ENCODE assay signal across 8 cellular contexts in the genomic region with DNA sequence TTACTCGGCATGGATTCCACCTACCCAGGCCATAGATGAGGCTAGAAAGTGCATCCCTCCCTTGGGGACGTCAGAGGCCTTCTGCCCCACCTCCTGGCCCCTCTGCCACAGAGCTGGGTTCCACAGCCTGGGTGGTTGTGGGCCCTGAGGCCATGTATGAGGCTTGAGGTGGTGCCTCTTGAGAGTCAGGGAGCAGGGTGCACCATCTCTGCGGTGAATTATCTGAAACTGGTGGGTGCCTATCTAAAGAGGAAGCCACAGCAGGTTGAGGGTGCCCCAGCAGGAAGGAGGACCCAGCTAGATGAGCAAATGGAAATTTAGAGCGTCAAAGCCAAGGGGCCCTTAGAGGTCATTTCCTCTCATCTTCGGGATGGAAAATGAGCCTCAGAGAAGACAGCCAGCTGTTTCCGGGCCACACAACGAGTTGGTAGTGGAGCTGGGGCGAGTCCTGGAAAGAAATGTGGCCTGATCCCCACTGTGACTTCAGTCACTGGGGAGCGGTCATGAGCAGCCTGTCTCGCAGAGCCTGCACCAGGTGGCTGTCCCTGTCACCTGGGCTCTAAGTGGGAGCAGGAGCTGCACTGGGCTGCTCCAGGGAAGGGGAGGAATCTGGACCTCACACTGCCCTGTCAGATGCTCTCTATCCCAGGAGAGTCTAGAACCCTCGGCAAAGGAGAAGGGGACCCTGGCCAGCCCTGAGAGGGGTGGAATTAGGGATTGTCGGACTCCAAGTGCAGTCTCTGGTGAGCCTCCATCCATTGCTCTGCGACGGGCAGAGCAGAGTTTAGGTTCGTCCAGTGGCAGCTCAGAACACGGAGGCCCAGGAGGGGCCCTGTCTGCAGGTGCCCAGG. TPM values are rescaled to one million over a fixed set of nuclear protein-coding genes. Genes with fewer than 3 reads are reported as not detected.
DNase-seq lines count a peak whose midpoint lies in the region; ATAC-seq and TF ChIP-seq lines count a peak whose summit lies in the region.

No MANE protein-coding gene starts in this region.

- H3K4me1 Mint-ChIP-seq in natural killer cell treated with Interleukin-12 subunit alpha and Interleukin-12 subunit beta and Interleukin-15 and Interleukin-18, amount 100 ng/mL, for 72 hours (ENCODE audit: low read depth in 2 of 2), result peaks cover 45 to 47% of the 10 kb centered on the region in 2 donors

- in situ Hi-C loops in transverse colon (cut with MboI; ENCODE audit: low pct_ligation_motif_present in 1 of 4, low pct_unique_long_range_greater_than_20kb in 1 of 4, low sequenced_read_pairs in 3 of 4), result no loop called here

- intact Hi-C loops in body of pancreas (cut with DNase I), result no loop called here
- intact Hi-C loops in transverse colon (cut with DNase I; ENCODE audit: low total_unique reads), result no loop called here

- TF ChIP-seq CTCF in body of pancreas (IDR thresholded peaks at IDR 0.05), result no peak
- TF ChIP-seq CTCF in transverse colon (IDR thresholded peaks at IDR 0.05), result no peak

- no peak for TF ChIP-seq EP300 in transverse colon (IDR thresholded peaks at IDR 0.05; ENCODE audit: low read depth)

- ATAC-seq in GM18870 (IDR thresholded peaks at IDR 0.05; ENCODE audit: unreplicated experiment) (peak; percentile 44), HG03095 (IDR thresholded peaks at IDR 0.05; ENCODE audit: unreplicated experiment) (peak; percentile 35), body of pancreas (peak; percentile 19)
- peak; percentile 84 to 92 for ATAC-seq in natural killer cell treated with Interleukin-12 subunit alpha and Interleukin-12 subunit beta and Interleukin-15 and Interleukin-18, amount 100 ng/mL, for 72 hours

- H3K27ac Mint-ChIP-seq in natural killer cell treated with Interleukin-12 subunit alpha and Interleukin-12 subunit beta and Interleukin-15 and Interleukin-18, amount 100 ng/mL, for 72 hours, result peak overlapping the region; percentile 100

- H3K36me3 ChIP-seq in body of pancreas (replicated peaks in 1 of 2; ENCODE audit: insufficient read depth in 1 of 2, low read depth in 2 of 2) (no peaks in the 10 kb centered on the region), transverse colon (no peaks in the 10 kb centered on the region)

- DNase-seq in T-helper 22 cell (ENCODE audit: low read depth) (peak; percentile 76), body of pancreas (peak in 1 of 4 donors; percentile 62), transverse colon (peak; percentile 69), DMS79 treated with DMSO at 0.1 percent for 48 hours (lab: John Stamatoyannopoulos, UW) (no peak), C1 segment of cervical spinal cord (lab: John Stamatoyannopoulos, UW) (no peak)
- peak; percentile 91 for DNase-seq in natural killer cell treated with Interleukin-12 subunit alpha and Interleukin-12 subunit beta and Interleukin-15 and Interleukin-18, amount 100 ng/mL, for 72 hours (ENCODE audit: low spot score)

- H3K27me3 ChIP-seq in body of pancreas (no peaks in the 10 kb centered on the region), transverse colon (no peaks in the 10 kb centered on the region)

- H3K27ac ChIP-seq in body of pancreas, result peak overlapping the region in 2 of 4 donors; percentile 24 to 43
- peak overlapping the region; percentile 42 to 79 (median 66) for H3K27ac ChIP-seq in transverse colon

- TF ChIP-seq POLR2A in body of pancreas (IDR thresholded peaks at IDR 0.05) (no peak), transverse colon (IDR thresholded peaks at IDR 0.05) (no peak)

- no peaks in the 10 kb centered on the region for H3K36me3 Mint-ChIP-seq in natural killer cell treated with Interleukin-12 subunit alpha and Interleukin-12 subunit beta and Interleukin-15 and Interleukin-18, amount 100 ng/mL, for 72 hours

- H3K4me1 ChIP-seq in body of pancreas (peaks cover 17% of the 10 kb centered on the region), transverse colon (peaks cover 24 to 55% (median 31%) of the 10 kb centered on the region in 4 donors)

- peak overlapping the region; percentile 90 for H3K4me3 Mint-ChIP-seq in natural killer cell treated with Interleukin-12 subunit alpha and Interleukin-12 subunit beta and Interleukin-15 and Interleukin-18, amount 100 ng/mL, for 72 hours

- WGBS in body of pancreas, 2 donors, result 66 to 67% methylated on average over 11 to 16 of the region's 16 CpGs
- WGBS in transverse colon (ENCODE audit: low coverage in 1 of 2), 2 donors, result 60% methylated on average over 16 of the region's 16 CpGs; no CpG with 5 or more reads in 1 of the 2 donors

- no peaks in the 10 kb centered on the region for H3K9me3 Mint-ChIP-seq in natural killer cell treated with Interleukin-12 subunit alpha and Interleukin-12 subunit beta and Interleukin-15 and Interleukin-18, amount 100 ng/mL, for 72 hours

- H3K4me3 ChIP-seq in body of pancreas (no peak overlapping the region), transverse colon (no peak overlapping the region)

- H3K9me3 ChIP-seq in body of pancreas (no peaks in the 10 kb centered on the region), transverse colon (no peaks in the 10 kb centered on the region)

- no peaks in the 10 kb centered on the region for H3K27me3 Mint-ChIP-seq in natural killer cell treated with Interleukin-12 subunit alpha and Interleukin-12 subunit beta and Interleukin-15 and Interleukin-18, amount 100 ng/mL, for 72 hours

RNA-seq across cellular contexts. Expression of gene ADORA2A, which starts 7.3 kb away (rescaled TPM):
- 10 to 100 TPM in 1 of 2 donors, 1 to 10 TPM in 1; 2.1 to 19.4 TPM for total RNA-seq in body of pancreas
- 10 to 100 TPM; 29.0 to 81.6 TPM for total RNA-seq in natural killer cell treated with Interleukin-12 subunit alpha and Interleukin-12 subunit beta and Interleukin-15 and Interleukin-18, amount 100 ng/mL, for 72 hours
- 1 to 10 TPM in 3 of 4 donors, not detected in 1; 3.0 to 6.2 (median 3.0) TPM for total RNA-seq in transverse colon

Comparison
In these comparisons a context has a peak if more than half of its experiments do, and no peak if none do; other contexts are left out.
1. ATAC-seq: peak in every context shown above with its lines; median percentile 88 in natural killer cell treated with Interleukin-12 subunit alpha and Interleukin-12 subunit beta and Interleukin-15 and Interleukin-18, amount 100 ng/mL, for 72 hours; 44 in GM18870; 35 in HG03095; 19 in body of pancreas.
2. DNase-seq: peak in T-helper 22 cell (single experiment), natural killer cell treated with Interleukin-12 subunit alpha and Interleukin-12 subunit beta and Interleukin-15 and Interleukin-18, amount 100 ng/mL, for 72 hours (single experiment) and transverse colon (single experiment); none in DMS79 treated with DMSO at 0.1 percent for 48 hours (single experiment) and C1 segment of cervical spinal cord (0 of 14).